ENCODE assay signal across 1 cellular context in the genomic region with DNA sequence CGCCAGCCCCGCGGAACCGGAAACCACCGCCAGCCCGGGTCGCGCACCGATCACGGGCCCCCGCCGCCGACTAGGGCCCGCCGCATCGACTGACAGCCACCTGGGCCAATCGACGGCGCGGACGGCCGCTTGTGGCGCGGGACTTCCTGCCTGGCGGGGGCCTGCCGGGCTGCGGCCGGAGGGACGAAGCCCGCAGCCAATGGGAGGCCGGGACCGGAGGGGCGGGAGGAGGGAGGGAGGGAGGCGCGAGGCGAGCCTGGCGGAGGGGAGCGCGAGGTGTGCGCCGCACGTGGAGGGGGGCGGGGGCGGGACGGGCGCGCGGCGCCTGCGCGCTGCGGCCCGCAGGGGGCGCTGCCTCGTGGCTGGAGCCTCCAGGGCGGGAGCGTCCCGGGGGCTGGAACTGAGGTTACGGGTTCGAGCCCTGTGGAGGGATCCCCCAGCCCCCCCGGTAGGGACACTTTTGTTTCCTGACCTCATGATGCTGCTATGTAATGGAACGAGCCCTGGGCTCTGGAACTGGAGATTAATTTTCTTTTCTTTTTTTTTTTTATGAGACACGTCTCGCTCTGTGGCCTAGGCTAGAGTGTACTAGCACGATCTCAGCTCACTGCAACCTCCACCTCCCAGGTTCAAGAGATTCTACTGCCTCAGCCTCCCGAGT.
TF ChIP-seq lines count a peak whose summit lies in the region.

A gene with protein sequence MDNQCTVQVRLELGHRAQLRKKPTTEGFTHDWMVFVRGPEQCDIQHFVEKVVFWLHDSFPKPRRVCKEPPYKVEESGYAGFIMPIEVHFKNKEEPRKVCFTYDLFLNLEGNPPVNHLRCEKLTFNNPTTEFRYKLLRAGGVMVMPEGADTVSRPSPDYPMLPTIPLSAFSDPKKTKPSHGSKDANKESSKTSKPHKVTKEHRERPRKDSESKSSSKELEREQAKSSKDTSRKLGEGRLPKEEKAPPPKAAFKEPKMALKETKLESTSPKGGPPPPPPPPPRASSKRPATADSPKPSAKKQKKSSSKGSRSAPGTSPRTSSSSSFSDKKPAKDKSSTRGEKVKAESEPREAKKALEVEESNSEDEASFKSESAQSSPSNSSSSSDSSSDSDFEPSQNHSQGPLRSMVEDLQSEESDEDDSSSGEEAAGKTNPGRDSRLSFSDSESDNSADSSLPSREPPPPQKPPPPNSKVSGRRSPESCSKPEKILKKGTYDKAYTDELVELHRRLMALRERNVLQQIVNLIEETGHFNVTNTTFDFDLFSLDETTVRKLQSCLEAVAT (minus strand): TSS at position 45 of the 661 bp plus-strand sequence. CDS start 191 bp downstream, outside the sequence.

TF ChIP-seq in K562, 482 proteins besides CTCF, POLR2A, EP300 and RAD21 (continued from another document and continues in another):
- TF ChIP-seq, protein P1, sequence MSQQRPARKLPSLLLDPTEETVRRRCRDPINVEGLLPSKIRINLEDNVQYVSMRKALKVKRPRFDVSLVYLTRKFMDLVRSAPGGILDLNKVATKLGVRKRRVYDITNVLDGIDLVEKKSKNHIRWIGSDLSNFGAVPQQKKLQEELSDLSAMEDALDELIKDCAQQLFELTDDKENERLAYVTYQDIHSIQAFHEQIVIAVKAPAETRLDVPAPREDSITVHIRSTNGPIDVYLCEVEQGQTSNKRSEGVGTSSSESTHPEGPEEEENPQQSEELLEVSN (IDR thresholded peaks at IDR 0.05; ENCODE audit: borderline replicate concordance in 1 of 2, extremely low read depth in 1 of 2, insufficient read depth in 1 of 2, insufficient read length in 1 of 2, low read depth in 1 of 2, low read length in 1 of 2, poor library complexity in 1 of 2, severe bottlenecking in 1 of 2): peak; percentile 94 to 100
- TF ChIP-seq SMC3 (conservative IDR thresholded peaks at IDR 0.05; ENCODE audit: insufficient read depth, low read depth, low read length): peak; percentile 39; the same call in 1 of the 2 replicates
- TF ChIP-seq, protein P2, sequence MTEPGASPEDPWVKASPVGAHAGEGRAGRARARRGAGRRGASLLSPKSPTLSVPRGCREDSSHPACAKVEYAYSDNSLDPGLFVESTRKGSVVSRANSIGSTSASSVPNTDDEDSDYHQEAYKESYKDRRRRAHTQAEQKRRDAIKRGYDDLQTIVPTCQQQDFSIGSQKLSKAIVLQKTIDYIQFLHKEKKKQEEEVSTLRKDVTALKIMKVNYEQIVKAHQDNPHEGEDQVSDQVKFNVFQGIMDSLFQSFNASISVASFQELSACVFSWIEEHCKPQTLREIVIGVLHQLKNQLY (CRISPR knock-in tag; conservative IDR thresholded peaks at IDR 0.05): no peak
- TF ChIP-seq, protein P3, sequence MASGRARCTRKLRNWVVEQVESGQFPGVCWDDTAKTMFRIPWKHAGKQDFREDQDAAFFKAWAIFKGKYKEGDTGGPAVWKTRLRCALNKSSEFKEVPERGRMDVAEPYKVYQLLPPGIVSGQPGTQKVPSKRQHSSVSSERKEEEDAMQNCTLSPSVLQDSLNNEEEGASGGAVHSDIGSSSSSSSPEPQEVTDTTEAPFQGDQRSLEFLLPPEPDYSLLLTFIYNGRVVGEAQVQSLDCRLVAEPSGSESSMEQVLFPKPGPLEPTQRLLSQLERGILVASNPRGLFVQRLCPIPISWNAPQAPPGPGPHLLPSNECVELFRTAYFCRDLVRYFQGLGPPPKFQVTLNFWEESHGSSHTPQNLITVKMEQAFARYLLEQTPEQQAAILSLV (tag; IDR thresholded peaks at IDR 0.05): no peak
- no peak for TF ChIP-seq MCM2 (IDR thresholded peaks at IDR 0.05; ENCODE audit: low read depth)
- no peak for TF ChIP-seq TAF9B (IDR thresholded peaks at IDR 0.05; ENCODE audit: partially characterized antibody)
- no peak for TF ChIP-seq XRCC5 (IDR thresholded peaks at IDR 0.05; ENCODE audit: low read depth, low read length)
- TF ChIP-seq, protein P4, sequence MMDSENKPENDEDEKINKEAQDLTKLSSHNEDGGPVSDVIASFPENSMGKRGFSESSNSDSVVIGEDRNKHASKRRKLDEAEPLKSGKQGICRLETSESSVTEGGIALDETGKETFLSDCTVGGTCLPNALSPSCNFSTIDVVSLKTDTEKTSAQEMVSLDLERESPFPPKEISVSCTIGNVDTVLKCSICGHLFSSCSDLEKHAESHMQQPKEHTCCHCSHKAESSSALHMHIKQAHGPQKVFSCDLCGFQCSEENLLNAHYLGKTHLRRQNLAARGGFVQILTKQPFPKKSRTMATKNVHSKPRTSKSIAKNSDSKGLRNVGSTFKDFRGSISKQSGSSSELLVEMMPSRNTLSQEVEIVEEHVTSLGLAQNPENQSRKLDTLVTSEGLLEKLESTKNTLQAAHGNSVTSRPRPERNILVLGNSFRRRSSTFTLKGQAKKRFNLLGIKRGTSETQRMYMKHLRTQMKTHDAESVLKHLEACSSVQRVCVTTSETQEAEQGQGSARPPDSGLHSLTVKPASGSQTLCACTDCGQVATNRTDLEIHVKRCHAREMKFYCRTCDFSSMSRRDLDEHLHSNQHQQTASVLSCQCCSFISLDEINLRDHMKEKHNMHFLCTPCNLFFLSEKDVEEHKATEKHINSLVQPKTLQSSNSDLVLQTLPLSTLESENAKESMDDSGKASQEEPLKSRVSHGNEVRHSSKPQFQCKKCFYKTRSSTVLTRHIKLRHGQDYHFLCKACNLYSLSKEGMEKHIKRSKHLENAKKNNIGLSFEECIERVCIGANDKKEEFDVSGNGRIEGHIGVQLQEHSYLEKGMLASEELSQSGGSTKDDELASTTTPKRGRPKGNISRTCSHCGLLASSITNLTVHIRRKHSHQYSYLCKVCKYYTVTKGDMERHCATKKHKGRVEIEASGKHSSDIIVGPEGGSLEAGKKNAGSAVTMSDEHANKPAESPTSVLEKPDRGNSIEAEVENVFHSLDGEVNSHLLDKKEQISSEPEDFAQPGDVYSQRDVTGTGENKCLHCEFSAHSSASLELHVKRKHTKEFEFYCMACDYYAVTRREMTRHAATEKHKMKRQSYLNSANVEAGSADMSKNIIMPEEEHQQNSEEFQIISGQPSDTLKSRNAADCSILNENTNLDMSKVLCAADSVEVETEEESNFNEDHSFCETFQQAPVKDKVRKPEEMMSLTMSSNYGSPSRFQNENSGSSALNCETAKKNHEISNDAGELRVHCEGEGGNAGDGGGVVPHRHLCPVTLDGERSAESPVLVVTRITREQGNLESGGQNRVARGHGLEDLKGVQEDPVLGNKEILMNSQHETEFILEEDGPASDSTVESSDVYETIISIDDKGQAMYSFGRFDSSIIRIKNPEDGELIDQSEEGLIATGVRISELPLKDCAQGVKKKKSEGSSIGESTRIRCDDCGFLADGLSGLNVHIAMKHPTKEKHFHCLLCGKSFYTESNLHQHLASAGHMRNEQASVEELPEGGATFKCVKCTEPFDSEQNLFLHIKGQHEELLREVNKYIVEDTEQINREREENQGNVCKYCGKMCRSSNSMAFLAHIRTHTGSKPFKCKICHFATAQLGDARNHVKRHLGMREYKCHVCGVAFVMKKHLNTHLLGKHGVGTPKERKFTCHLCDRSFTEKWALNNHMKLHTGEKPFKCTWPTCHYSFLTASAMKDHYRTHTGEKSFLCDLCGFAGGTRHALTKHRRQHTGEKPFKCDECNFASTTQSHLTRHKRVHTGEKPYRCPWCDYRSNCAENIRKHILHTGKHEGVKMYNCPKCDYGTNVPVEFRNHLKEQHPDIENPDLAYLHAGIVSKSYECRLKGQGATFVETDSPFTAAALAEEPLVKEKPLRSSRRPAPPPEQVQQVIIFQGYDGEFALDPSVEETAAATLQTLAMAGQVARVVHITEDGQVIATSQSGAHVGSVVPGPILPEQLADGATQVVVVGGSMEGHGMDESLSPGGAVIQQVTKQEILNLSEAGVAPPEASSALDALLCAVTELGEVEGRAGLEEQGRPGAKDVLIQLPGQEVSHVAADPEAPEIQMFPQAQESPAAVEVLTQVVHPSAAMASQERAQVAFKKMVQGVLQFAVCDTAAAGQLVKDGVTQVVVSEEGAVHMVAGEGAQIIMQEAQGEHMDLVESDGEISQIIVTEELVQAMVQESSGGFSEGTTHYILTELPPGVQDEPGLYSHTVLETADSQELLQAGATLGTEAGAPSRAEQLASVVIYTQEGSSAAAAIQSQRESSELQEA (IDR thresholded peaks at IDR 0.05; ENCODE audit: low read depth): 0 out of 2 replicates have a peak, but pooled peaks have one; percentile 15
- TF ChIP-seq MAZ (CRISPR knock-in tag; conservative IDR thresholded peaks at IDR 0.05 in 1 of 2, IDR thresholded peaks at IDR 0.05 in 1 of 2): peak; percentile 95 to 99
- no peak for TF ChIP-seq POLR2AphosphoS5 (IDR thresholded peaks at IDR 0.05; ENCODE audit: control insufficient read depth, insufficient read depth, low read depth, low read length)
- TF ChIP-seq SMARCA5 (IDR thresholded peaks at IDR 0.05): peak; percentile 73
- TF ChIP-seq TEAD4 (IDR thresholded peaks at IDR 0.05; ENCODE audit: low read length): 0 out of 2 replicates have a peak, but pooled peaks have one; percentile 16
- TF ChIP-seq TEAD4 (CRISPR knock-in tag; IDR thresholded peaks at IDR 0.05; ENCODE audit: borderline replicate concordance): no peak
- TF ChIP-seq SAFB2 (IDR thresholded peaks at IDR 0.05; ENCODE audit: borderline replicate concordance, low read depth, low read length, severe bottlenecking): no peak
- TF ChIP-seq, protein P5, sequence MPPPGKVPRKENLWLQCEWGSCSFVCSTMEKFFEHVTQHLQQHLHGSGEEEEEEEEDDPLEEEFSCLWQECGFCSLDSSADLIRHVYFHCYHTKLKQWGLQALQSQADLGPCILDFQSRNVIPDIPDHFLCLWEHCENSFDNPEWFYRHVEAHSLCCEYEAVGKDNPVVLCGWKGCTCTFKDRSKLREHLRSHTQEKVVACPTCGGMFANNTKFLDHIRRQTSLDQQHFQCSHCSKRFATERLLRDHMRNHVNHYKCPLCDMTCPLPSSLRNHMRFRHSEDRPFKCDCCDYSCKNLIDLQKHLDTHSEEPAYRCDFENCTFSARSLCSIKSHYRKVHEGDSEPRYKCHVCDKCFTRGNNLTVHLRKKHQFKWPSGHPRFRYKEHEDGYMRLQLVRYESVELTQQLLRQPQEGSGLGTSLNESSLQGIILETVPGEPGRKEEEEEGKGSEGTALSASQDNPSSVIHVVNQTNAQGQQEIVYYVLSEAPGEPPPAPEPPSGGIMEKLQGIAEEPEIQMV (tag; conservative IDR thresholded peaks at IDR 0.05; ENCODE audit: low read depth): no peak
- TF ChIP-seq TBP (optimal IDR thresholded peaks at IDR 0.05; ENCODE audit: low read depth, low read length): peak; percentile 25
- peak; percentile 60 for TF ChIP-seq EGR1 (conservative IDR thresholded peaks at IDR 0.05)
- peak in 1 of 2 experiments; percentile 82; a peak in 2 of 4 replicates for TF ChIP-seq KDM4B (IDR thresholded peaks at IDR 0.05; ENCODE audit: borderline replicate concordance in 2 of 2, low read depth in 1 of 2)
- peak; percentile 77 for TF ChIP-seq CHD2 (IDR thresholded peaks at IDR 0.05; ENCODE audit: low read depth, low read length)
- TF ChIP-seq COPS2 (conservative IDR thresholded peaks at IDR 0.05): no peak
- TF ChIP-seq JUN (IDR thresholded peaks at IDR 0.05; ENCODE audit: borderline replicate concordance, low read depth, low read length): peak; percentile 55; the same call in 1 of the 2 replicates
- TF ChIP-seq JUN (CRISPR knock-in tag; IDR thresholded peaks at IDR 0.05; ENCODE audit: borderline replicate concordance): no peak
- TF ChIP-seq, protein P6, sequence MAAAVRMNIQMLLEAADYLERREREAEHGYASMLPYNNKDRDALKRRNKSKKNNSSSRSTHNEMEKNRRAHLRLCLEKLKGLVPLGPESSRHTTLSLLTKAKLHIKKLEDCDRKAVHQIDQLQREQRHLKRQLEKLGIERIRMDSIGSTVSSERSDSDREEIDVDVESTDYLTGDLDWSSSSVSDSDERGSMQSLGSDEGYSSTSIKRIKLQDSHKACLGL (CRISPR knock-in tag; IDR thresholded peaks at IDR 0.05; ENCODE audit: borderline replicate concordance, poor library complexity, severe bottlenecking): no peak
- TF ChIP-seq, protein P7, sequence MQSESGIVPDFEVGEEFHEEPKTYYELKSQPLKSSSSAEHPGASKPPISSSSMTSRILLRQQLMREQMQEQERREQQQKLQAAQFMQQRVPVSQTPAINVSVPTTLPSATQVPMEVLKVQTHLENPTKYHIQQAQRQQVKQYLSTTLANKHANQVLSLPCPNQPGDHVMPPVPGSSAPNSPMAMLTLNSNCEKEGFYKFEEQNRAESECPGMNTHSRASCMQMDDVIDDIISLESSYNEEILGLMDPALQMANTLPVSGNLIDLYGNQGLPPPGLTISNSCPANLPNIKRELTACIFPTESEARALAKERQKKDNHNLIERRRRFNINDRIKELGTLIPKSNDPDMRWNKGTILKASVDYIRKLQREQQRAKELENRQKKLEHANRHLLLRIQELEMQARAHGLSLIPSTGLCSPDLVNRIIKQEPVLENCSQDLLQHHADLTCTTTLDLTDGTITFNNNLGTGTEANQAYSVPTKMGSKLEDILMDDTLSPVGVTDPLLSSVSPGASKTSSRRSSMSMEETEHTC (IDR thresholded peaks at IDR 0.05): no peak
- TF ChIP-seq, protein P8, sequence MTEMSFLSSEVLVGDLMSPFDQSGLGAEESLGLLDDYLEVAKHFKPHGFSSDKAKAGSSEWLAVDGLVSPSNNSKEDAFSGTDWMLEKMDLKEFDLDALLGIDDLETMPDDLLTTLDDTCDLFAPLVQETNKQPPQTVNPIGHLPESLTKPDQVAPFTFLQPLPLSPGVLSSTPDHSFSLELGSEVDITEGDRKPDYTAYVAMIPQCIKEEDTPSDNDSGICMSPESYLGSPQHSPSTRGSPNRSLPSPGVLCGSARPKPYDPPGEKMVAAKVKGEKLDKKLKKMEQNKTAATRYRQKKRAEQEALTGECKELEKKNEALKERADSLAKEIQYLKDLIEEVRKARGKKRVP (CRISPR knock-in tag; IDR thresholded peaks at IDR 0.05): no peak
- TF ChIP-seq, protein P9, sequence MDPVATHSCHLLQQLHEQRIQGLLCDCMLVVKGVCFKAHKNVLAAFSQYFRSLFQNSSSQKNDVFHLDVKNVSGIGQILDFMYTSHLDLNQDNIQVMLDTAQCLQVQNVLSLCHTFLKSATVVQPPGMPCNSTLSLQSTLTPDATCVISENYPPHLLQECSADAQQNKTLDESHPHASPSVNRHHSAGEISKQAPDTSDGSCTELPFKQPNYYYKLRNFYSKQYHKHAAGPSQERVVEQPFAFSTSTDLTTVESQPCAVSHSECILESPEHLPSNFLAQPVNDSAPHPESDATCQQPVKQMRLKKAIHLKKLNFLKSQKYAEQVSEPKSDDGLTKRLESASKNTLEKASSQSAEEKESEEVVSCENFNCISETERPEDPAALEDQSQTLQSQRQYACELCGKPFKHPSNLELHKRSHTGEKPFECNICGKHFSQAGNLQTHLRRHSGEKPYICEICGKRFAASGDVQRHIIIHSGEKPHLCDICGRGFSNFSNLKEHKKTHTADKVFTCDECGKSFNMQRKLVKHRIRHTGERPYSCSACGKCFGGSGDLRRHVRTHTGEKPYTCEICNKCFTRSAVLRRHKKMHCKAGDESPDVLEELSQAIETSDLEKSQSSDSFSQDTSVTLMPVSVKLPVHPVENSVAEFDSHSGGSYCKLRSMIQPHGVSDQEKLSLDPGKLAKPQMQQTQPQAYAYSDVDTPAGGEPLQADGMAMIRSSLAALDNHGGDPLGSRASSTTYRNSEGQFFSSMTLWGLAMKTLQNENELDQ (CRISPR knock-in tag; IDR thresholded peaks at IDR 0.05; ENCODE audit: borderline replicate concordance): no peak
- TF ChIP-seq CCAR2 (IDR thresholded peaks at IDR 0.05; ENCODE audit: low read depth, low read length): no peak
- TF ChIP-seq, protein P10, sequence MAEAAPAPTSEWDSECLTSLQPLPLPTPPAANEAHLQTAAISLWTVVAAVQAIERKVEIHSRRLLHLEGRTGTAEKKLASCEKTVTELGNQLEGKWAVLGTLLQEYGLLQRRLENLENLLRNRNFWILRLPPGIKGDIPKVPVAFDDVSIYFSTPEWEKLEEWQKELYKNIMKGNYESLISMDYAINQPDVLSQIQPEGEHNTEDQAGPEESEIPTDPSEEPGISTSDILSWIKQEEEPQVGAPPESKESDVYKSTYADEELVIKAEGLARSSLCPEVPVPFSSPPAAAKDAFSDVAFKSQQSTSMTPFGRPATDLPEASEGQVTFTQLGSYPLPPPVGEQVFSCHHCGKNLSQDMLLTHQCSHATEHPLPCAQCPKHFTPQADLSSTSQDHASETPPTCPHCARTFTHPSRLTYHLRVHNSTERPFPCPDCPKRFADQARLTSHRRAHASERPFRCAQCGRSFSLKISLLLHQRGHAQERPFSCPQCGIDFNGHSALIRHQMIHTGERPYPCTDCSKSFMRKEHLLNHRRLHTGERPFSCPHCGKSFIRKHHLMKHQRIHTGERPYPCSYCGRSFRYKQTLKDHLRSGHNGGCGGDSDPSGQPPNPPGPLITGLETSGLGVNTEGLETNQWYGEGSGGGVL (CRISPR knock-in tag; IDR thresholded peaks at IDR 0.05): no peak
